In the genomic region with DNA sequence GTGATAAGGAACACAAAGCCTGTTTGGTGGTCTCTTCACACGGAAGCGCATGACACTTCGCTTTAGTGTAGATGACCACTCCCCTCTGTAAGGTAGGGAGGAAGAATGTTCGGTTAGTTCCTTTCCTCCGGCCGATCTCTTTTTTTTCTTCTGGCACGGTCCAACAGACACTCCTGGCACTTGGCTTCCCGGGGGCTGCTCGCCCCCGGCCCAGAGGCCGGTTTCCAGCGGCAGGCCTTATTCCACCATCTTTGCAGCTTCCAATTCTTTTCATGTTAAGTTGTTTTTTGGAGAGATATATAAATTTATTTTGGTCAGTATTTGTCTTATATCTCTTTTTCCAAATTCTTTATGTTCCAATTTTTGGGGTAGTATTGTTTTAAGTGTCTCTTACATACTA, we compare ENCODE assay signal across 2 cellular contexts.
TF ChIP-seq lines count a peak whose summit lies in the region.

No MANE protein-coding gene starts in this region.

TF ChIP-seq in IMR-90, 13 proteins besides CTCF, POLR2A, EP300 and RAD21:
- TF ChIP-seq CEBPB (IDR thresholded peaks at IDR 0.05; ENCODE audit: low read depth, low read length) (no peak), NFE2L2 (IDR thresholded peaks at IDR 0.05; ENCODE audit: low read depth, low read length) (no peak), BHLHE40 (IDR thresholded peaks at IDR 0.05; ENCODE audit: low read depth, low read length) (no peak)

TF ChIP-seq in SK-N-SH treated with all-trans-retinoic acid at 6 μM for 48 hours, 23 proteins besides CTCF, POLR2A, EP300 and RAD21:
- TF ChIP-seq BACH2 (CRISPR knock-in tag; IDR thresholded peaks at IDR 0.05; ENCODE audit: borderline replicate concordance): no peak
